Comparison of ENCODE assay signal across 28 cellular contexts in the genomic region with DNA sequence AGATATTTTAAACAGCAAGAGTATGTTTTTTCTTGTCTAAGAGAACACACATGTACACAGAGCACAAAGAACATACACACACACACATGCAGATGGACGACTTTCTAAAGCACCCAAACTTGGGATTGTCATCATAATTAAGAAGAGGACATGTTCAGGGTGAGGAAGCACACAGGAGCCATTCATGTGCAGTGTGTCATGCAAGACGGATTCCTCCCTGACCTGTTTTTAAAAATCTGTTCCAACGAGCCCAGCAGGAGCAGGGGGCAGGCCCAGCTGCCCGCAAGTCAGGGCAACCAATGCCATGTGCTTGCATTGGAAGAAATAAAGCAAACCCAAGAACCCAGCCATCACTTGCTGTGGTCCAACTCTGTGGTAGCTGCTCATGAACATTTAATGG.
"Had no signal": no experiment of that assay in that cellular context is flagged by ENCODE, and none has a peak within 500 bp of the region (broad histone marks: within the 10 kb centered on the region; RNA-seq: fewer than 3 reads in every experiment).

No MANE protein-coding gene starts in this region.

- H3K36me3 Mint-ChIP-seq: immature natural killer cell, mesothelial cell of epicardium, type B pancreatic cell had no signal

- ATAC-seq: left colon; left lung; natural killer cell; pancreas; right cardiac atrium; sciatic nerve; stimulated activated naive B cell treated with anti-CD40 and anti-IgM and Interleukin-4, amounts not matched to agents 10 μg/mL and 1 μg/mL and 100 μg/mL, for 72 hours; stimulated activated naive CD8-positive, alpha-beta T cell treated with anti-CD3 and anti-CD28 coated beads, Interleukin-15, Interleukin-2, amounts not matched to agents 100 U/mL and 50 U/mL, for 24 hours had no signal

- H3K27ac ChIP-seq: left lung, pancreas, prostate gland, skin epidermis, stomach, testis, tibial artery, uterus had no signal

- H3K9me3 ChIP-seq: pancreas, prostate gland, stomach, testis, tibial artery, uterus had no signal

- H3K36me3 ChIP-seq: left lung, pancreas, prostate gland, stomach, tibial artery, uterus had no signal

- DNase-seq: hippocampal formation; immature natural killer cell; kidney; left colon; left lung; mesendoderm; naive B cell; natural killer cell; pancreas; posterior cingulate gyrus; retina; right cardiac atrium; stimulated activated CD4-positive, alpha-beta T cell treated with anti-CD3 and anti-CD28 coated beads, Interleukin-12 subunit alpha, Interleukin-12 subunit beta, amount 100 ng/mL, for 4 hours; stimulated activated CD4-positive, alpha-beta T cell treated with anti-CD3 and anti-CD28 coated beads, Interleukin-15, amount 100 ng/mL, for 24 hours; stimulated activated CD4-positive, alpha-beta T cell treated with anti-CD3 and anti-CD28 coated beads, Interleukin-2, amount 100 ng/mL, for 24 hours; stimulated activated CD4-positive, alpha-beta T cell treated with anti-CD3 and anti-CD28 coated beads, Interleukin-4, amount 100 ng/mL, for 1 hour; stimulated activated naive B cell treated with anti-CD40 and anti-IgM and Interleukin-4, amounts not matched to agents 10 μg/mL and 1 μg/mL and 100 μg/mL, for 72 hours; stimulated activated naive CD8-positive, alpha-beta T cell treated with anti-CD3 and anti-CD28 coated beads, Interleukin-15, Interleukin-2, amounts not matched to agents 100 U/mL and 50 U/mL, for 24 hours; stomach; testis; tibial artery; uterus had no signal

- H3K27me3 ChIP-seq: left lung, pancreas, testis, uterus had no signal

- H3K4me3 Mint-ChIP-seq: immature natural killer cell; mesothelial cell of epicardium; natural killer cell; stimulated activated naive B cell treated with anti-CD40 and anti-IgM and Interleukin-4, amounts not matched to agents 10 μg/mL and 1 μg/mL and 100 μg/mL, for 72 hours; type B pancreatic cell had no signal

- H3K4me1 Mint-ChIP-seq: immature natural killer cell; mesothelial cell of epicardium; naive B cell; natural killer cell; stimulated activated naive B cell treated with anti-CD40 and anti-IgM and Interleukin-4, amounts not matched to agents 10 μg/mL and 1 μg/mL and 100 μg/mL, for 72 hours had no signal

- H3K4me3 ChIP-seq: left lung, lung, pancreas, prostate gland, skin epidermis, stomach, testis, tibial artery, uterus had no signal

- H3K4me1 ChIP-seq: left lung, pancreas, prostate gland, stomach, testis, tibial artery, uterus had no signal

- H3K27ac Mint-ChIP-seq: immature natural killer cell; mesothelial cell of epicardium; naive B cell; natural killer cell; stimulated activated naive B cell treated with anti-CD40 and anti-IgM and Interleukin-4, amounts not matched to agents 10 μg/mL and 1 μg/mL and 100 μg/mL, for 72 hours; type B pancreatic cell had no signal
